ENCODE assay signal across 15 cellular contexts in genomic region chr17:41415833-41416335, GRCh38. TPM values are rescaled to one million over a fixed set of nuclear protein-coding genes. Genes with fewer than 3 reads are reported as not detected.
A peak's percentile ranks its signal among the peaks of the same experiment; 100 is the strongest.
DNase-seq lines count a peak whose midpoint lies in the region; ATAC-seq and TF ChIP-seq lines count a peak whose summit lies in the region.
"Had no signal": no experiment of that assay in that cellular context is flagged by ENCODE, and none has a peak within 500 bp of the region (broad histone marks: within the 10 kb centered on the region; RNA-seq: fewer than 3 reads in every experiment).

No MANE protein-coding gene starts in this region.

- H3K9ac ChIP-seq in skeletal muscle tissue (ENCODE audit: low read depth in 1 of 3, low read length in 3 of 3), result no peak overlapping the region

- no peak for TF ChIP-seq EP300 in suprapubic skin (IDR thresholded peaks at IDR 0.05)

- DNase-seq in GM04503 (ENCODE audit: low read depth) (peak; percentile 67), adrenal gland (peak; percentile 34 to 82 (median 72)), kidney glomerular epithelial cell (lab: John Stamatoyannopoulos, UW) (peak; percentile 89), suprapubic skin (ENCODE audit: low spot score in 2 of 2) (no peak), NCI-H2171 (lab: John Stamatoyannopoulos, UW) (no peak)
- DNase-seq: activated CD4-positive, alpha-beta T cell treated with anti-CD3 and anti-CD28 coated beads for 48 hours; activated naive CD4-positive, alpha-beta T cell; cortex of kidney; DND-41; NCI-H1105 treated with DMSO at 0.1 percent for 48 hours; small intestine; SW 1271 had no signal

- peak overlapping the region in 2 of 5 donors; percentile 19 to 55 for H3K27ac ChIP-seq in adrenal gland
- peak overlapping the region; percentile 52 for H3K27ac ChIP-seq in skeletal muscle tissue (ENCODE audit: low read depth, low read length)
- H3K27ac ChIP-seq in suprapubic skin, result no peak overlapping the region

- no peak for TF ChIP-seq POLR2A in adrenal gland (IDR thresholded peaks at IDR 0.05)
- TF ChIP-seq POLR2A in suprapubic skin (IDR thresholded peaks at IDR 0.05), result no peak

- no peak for TF ChIP-seq CTCF in adrenal gland (IDR thresholded peaks at IDR 0.05)
- TF ChIP-seq CTCF in suprapubic skin (IDR thresholded peaks at IDR 0.05), result no peak

- H3K27me3 ChIP-seq in adrenal gland (no peaks in the 10 kb centered on the region), skeletal muscle tissue (ENCODE audit: control insufficient read depth in 3 of 3, insufficient read depth in 3 of 3, low read length in 3 of 3) (no peaks in the 10 kb centered on the region), suprapubic skin (no peaks in the 10 kb centered on the region)

- H3K4me1 ChIP-seq in adrenal gland (replicated peaks in 1 of 2) (peaks cover 5 to 18% of the 10 kb centered on the region in 2 donors), skeletal muscle tissue (ENCODE audit: control insufficient read depth in 3 of 3, insufficient read depth in 3 of 3, low read length in 3 of 3) (peaks cover 8 to 25% (median 9%) of the 10 kb centered on the region in 3 donors), suprapubic skin (peaks cover 28% of the 10 kb centered on the region)

- H3K36me3 ChIP-seq in adrenal gland (replicated peaks in 1 of 2) (no peaks in the 10 kb centered on the region), skeletal muscle tissue (ENCODE audit: control insufficient read depth in 3 of 3, insufficient read depth in 3 of 3, low read length in 3 of 3) (no peaks in the 10 kb centered on the region), suprapubic skin (no peaks in the 10 kb centered on the region)

- intact Hi-C loops in adrenal gland (cut with DNase I), result no loop called here

- WGBS in adrenal gland, 4 donors, result 48 to 57% (median 50%) methylated on average over 3 of the region's 3 CpGs
- 80% methylated on average over 3 of the region's 3 CpGs for WGBS in suprapubic skin

- no peak overlapping the region for H3K4me3 ChIP-seq in adrenal gland
- no peak overlapping the region for H3K4me3 ChIP-seq in skeletal muscle tissue (ENCODE audit: low read length in 3 of 3)
- no peak overlapping the region for H3K4me3 ChIP-seq in suprapubic skin

- no peak for ATAC-seq in HG02798 (IDR thresholded peaks at IDR 0.05; ENCODE audit: poor library complexity, unreplicated experiment)
- no peak for ATAC-seq in HG03095 (IDR thresholded peaks at IDR 0.05; ENCODE audit: unreplicated experiment)

- H3K9me3 ChIP-seq in adrenal gland (replicated peaks in 1 of 3) (no peaks in the 10 kb centered on the region), skeletal muscle tissue (ENCODE audit: control insufficient read depth in 3 of 3, low read length in 3 of 3) (peaks cover 0 to 3% (median 2%) of the 10 kb centered on the region in 3 donors), suprapubic skin (no peaks in the 10 kb centered on the region)

RNA-seq across cellular contexts. Expression of gene KRT37, which starts 8.5 kb away (rescaled TPM):
- not detected for total RNA-seq in adrenal gland
- not detected for polyA plus RNA-seq in adrenal gland
- not detected for total RNA-seq in skeletal muscle tissue
- 1 to 10 TPM in 1 of 4 donors, under 1 TPM in 1, not detected in 2; 0.53 to 7.1 TPM for total RNA-seq in suprapubic skin
- polyA plus RNA-seq: small intestine had no signal

RNA-seq across cellular contexts. Expression of gene KRT31, which starts 18.5 kb away (rescaled TPM):
- total RNA-seq in adrenal gland (not detected), skeletal muscle tissue (3.1 TPM), suprapubic skin (100 to 1,000 TPM in 1 of 4 donors, 10 to 100 TPM in 3; 38.5 to 618 (median 84.8) TPM)
- polyA plus RNA-seq in adrenal gland, result not detected
- polyA plus RNA-seq: small intestine had no signal

RNA-seq across cellular contexts. Expression of gene KRT38, which starts 24.9 kb away (rescaled TPM):
- not detected for total RNA-seq in adrenal gland
- not detected for polyA plus RNA-seq in adrenal gland
- not detected for total RNA-seq in skeletal muscle tissue
- total RNA-seq in suprapubic skin, result 10 to 100 TPM in 1 of 4 donors, 1 to 10 TPM in 2, not detected in 1; 1.6 to 21.6 (median 3.9) TPM
- polyA plus RNA-seq: small intestine had no signal

RNA-seq across cellular contexts. Expression of gene KRT34, which starts 33.8 kb away (rescaled TPM):
- not detected for total RNA-seq in adrenal gland
- not detected for polyA plus RNA-seq in adrenal gland
- total RNA-seq in skeletal muscle tissue, result not detected
- 100 to 1,000 TPM in 1 of 4 donors, 10 to 100 TPM in 2, under 1 TPM in 1; 0.56 to 117 (median 22.2) TPM for total RNA-seq in suprapubic skin
- polyA plus RNA-seq: small intestine had no signal

RNA-seq across cellular contexts. Expression of gene KRT33B, which starts 46.3 kb away (rescaled TPM):
- total RNA-seq in adrenal gland (not detected), skeletal muscle tissue (not detected), suprapubic skin (100 to 1,000 TPM in 1 of 4 donors, 10 to 100 TPM in 2, not detected in 1; 10.7 to 194 (median 27.9) TPM)
- not detected for polyA plus RNA-seq in adrenal gland
- polyA plus RNA-seq: small intestine had no signal

Comparison
In these comparisons a context has a peak if more than half of its experiments do, and no peak if none do; other contexts are left out.
1. DNase-seq: peak in GM04503 (single experiment), adrenal gland (7 of 7) and kidney glomerular epithelial cell (single experiment); none in suprapubic skin (0 of 2) and NCI-H2171 (single experiment).